In genomic region chr3:72159487-72159886, GRCh38 we compare ENCODE assay signal across 1 cellular context.
TF ChIP-seq lines count a peak whose summit lies in the region.

No MANE protein-coding gene starts in this region.

TF ChIP-seq in K562, 482 proteins besides CTCF, POLR2A, EP300 and RAD21 (continued from another document):
- TF ChIP-seq, protein P1, sequence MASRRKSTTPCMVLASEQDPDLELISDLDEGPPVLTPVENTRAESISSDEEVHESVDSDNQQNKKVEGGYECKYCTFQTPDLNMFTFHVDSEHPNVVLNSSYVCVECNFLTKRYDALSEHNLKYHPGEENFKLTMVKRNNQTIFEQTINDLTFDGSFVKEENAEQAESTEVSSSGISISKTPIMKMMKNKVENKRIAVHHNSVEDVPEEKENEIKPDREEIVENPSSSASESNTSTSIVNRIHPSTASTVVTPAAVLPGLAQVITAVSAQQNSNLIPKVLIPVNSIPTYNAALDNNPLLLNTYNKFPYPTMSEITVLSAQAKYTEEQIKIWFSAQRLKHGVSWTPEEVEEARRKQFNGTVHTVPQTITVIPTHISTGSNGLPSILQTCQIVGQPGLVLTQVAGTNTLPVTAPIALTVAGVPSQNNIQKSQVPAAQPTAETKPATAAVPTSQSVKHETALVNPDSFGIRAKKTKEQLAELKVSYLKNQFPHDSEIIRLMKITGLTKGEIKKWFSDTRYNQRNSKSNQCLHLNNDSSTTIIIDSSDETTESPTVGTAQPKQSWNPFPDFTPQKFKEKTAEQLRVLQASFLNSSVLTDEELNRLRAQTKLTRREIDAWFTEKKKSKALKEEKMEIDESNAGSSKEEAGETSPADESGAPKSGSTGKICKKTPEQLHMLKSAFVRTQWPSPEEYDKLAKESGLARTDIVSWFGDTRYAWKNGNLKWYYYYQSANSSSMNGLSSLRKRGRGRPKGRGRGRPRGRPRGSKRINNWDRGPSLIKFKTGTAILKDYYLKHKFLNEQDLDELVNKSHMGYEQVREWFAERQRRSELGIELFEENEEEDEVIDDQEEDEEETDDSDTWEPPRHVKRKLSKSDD (conservative IDR thresholded peaks at IDR 0.05; ENCODE audit: low read length) = no peak
- TF ChIP-seq RHOXF2B (CRISPR knock-in tag; conservative IDR thresholded peaks at IDR 0.05) = no peak
- no peak for TF ChIP-seq RBM15 (IDR thresholded peaks at IDR 0.05; ENCODE audit: insufficient read depth, low read length)
- no peak for TF ChIP-seq ZC3H8 (IDR thresholded peaks at IDR 0.05)
- no peak for TF ChIP-seq ZNF311 (CRISPR knock-in tag; IDR thresholded peaks at IDR 0.05)
- no peak for TF ChIP-seq NELFE (IDR thresholded peaks at IDR 0.05; ENCODE audit: insufficient read depth, insufficient read length)
- no peak for TF ChIP-seq HMBOX1 (IDR thresholded peaks at IDR 0.05)
- TF ChIP-seq KDM1A (IDR thresholded peaks at IDR 0.05) = 0 out of 4 replicates have a peak, but pooled peaks of 1 of the 2 experiments have one; percentile 37
- no peak for TF ChIP-seq NFIX (CRISPR knock-in tag; IDR thresholded peaks at IDR 0.05; ENCODE audit: low read depth)
- TF ChIP-seq TFAP4 (CRISPR knock-in tag; IDR thresholded peaks at IDR 0.05; ENCODE audit: borderline replicate concordance) = no peak
- 0 out of 4 replicates have a peak, but pooled peaks of 1 of the 2 experiments have one; percentile 22 for TF ChIP-seq RCOR1 (IDR thresholded peaks at IDR 0.05; ENCODE audit: borderline replicate concordance in 1 of 2, low read depth in 2 of 2, low read length in 2 of 2)
- no peak for TF ChIP-seq POLR3G (IDR thresholded peaks at IDR 0.05; ENCODE audit: extremely low read depth, insufficient read length, insufficient replicate concordance)
- no peak for TF ChIP-seq KLF1 (tag; IDR thresholded peaks at IDR 0.05)
- TF ChIP-seq RERE (CRISPR knock-in tag; IDR thresholded peaks at IDR 0.05; ENCODE audit: borderline replicate concordance) = no peak
- no peak for TF ChIP-seq ZNF274 (IDR thresholded peaks at IDR 0.05; ENCODE audit: borderline replicate concordance, low read depth, low read length)
- TF ChIP-seq CCAR2 (IDR thresholded peaks at IDR 0.05; ENCODE audit: low read depth, low read length) = no peak
